Comparison of ENCODE assay signal across 2 cellular contexts in the genomic region with DNA sequence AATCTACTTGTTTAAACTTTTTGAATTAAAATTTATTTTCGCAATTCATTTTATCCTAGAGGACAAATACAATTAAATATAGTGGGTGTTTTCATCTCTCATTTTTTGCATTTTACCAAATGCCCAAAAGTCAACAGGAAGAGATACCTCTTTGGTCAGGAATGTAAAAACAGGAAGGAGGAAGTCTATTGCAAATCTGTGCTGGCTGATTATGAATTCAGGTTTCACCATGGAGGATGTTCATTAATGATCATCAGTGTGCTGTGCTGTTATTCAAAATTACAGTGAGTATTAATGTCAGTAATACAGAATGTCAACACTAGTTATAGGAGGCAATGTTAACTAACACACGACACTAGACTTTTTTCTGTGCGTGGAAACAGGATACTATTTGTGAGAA.
TF ChIP-seq lines count a peak whose summit lies in the region.

No MANE protein-coding gene starts in this region.

TF ChIP-seq in SK-N-SH, 30 proteins besides CTCF, POLR2A, EP300 and RAD21 (continued from another document):
- TF ChIP-seq REST (IDR thresholded peaks at IDR 0.05; ENCODE audit: low read depth, low read length) (no peak), JUND (IDR thresholded peaks at IDR 0.05) (no peak), IRF3 (IDR thresholded peaks at IDR 0.05; ENCODE audit: low read depth, low read length) (no peak), RCOR1 (IDR thresholded peaks at IDR 0.05; ENCODE audit: low read length) (no peak), MEF2A (IDR thresholded peaks at IDR 0.05; ENCODE audit: borderline replicate concordance, low read depth) (no peak), GABPA (IDR thresholded peaks at IDR 0.05; ENCODE audit: low read depth) (no peak), RFX5 (IDR thresholded peaks at IDR 0.05; ENCODE audit: low read length) (no peak), YY1 (IDR thresholded peaks at IDR 0.05; ENCODE audit: low read depth) (no peak), NRF1 (IDR thresholded peaks at IDR 0.05; ENCODE audit: low read depth, low read length) (no peak), FOXJ3 (CRISPR knock-in tag; IDR thresholded peaks at IDR 0.05) (no peak), SMC3 (IDR thresholded peaks at IDR 0.05; ENCODE audit: low read depth, low read length) (no peak), GATA2 (CRISPR knock-in tag; IDR thresholded peaks at IDR 0.05) (no peak)
- TF ChIP-seq, protein P1, sequence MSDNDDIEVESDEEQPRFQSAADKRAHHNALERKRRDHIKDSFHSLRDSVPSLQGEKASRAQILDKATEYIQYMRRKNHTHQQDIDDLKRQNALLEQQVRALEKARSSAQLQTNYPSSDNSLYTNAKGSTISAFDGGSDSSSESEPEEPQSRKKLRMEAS (IDR thresholded peaks at IDR 0.05; ENCODE audit: low read depth), result no peak
- TF ChIP-seq, protein P2, sequence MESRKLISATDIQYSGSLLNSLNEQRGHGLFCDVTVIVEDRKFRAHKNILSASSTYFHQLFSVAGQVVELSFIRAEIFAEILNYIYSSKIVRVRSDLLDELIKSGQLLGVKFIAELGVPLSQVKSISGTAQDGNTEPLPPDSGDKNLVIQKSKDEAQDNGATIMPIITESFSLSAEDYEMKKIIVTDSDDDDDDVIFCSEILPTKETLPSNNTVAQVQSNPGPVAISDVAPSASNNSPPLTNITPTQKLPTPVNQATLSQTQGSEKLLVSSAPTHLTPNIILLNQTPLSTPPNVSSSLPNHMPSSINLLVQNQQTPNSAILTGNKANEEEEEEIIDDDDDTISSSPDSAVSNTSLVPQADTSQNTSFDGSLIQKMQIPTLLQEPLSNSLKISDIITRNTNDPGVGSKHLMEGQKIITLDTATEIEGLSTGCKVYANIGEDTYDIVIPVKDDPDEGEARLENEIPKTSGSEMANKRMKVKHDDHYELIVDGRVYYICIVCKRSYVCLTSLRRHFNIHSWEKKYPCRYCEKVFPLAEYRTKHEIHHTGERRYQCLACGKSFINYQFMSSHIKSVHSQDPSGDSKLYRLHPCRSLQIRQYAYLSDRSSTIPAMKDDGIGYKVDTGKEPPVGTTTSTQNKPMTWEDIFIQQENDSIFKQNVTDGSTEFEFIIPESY (IDR thresholded peaks at IDR 0.05; ENCODE audit: borderline replicate concordance, low read depth), result no peak
- TF ChIP-seq, protein P3, sequence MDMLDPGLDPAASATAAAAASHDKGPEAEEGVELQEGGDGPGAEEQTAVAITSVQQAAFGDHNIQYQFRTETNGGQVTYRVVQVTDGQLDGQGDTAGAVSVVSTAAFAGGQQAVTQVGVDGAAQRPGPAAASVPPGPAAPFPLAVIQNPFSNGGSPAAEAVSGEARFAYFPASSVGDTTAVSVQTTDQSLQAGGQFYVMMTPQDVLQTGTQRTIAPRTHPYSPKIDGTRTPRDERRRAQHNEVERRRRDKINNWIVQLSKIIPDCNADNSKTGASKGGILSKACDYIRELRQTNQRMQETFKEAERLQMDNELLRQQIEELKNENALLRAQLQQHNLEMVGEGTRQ (IDR thresholded peaks at IDR 0.05; ENCODE audit: borderline replicate concordance, low read depth, low read length), result no peak

TF ChIP-seq in SK-N-SH treated with all-trans-retinoic acid at 6 μM for 48 hours, 23 proteins besides CTCF, POLR2A, EP300 and RAD21 (continued from another document):
- TF ChIP-seq, protein P4, sequence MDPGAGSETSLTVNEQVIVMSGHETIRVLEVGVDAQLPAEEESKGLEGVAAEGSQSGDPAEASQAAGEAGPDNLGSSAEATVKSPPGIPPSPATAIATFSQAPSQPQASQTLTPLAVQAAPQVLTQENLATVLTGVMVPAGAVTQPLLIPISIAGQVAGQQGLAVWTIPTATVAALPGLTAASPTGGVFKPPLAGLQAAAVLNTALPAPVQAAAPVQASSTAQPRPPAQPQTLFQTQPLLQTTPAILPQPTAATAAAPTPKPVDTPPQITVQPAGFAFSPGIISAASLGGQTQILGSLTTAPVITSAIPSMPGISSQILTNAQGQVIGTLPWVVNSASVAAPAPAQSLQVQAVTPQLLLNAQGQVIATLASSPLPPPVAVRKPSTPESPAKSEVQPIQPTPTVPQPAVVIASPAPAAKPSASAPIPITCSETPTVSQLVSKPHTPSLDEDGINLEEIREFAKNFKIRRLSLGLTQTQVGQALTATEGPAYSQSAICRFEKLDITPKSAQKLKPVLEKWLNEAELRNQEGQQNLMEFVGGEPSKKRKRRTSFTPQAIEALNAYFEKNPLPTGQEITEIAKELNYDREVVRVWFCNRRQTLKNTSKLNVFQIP (CRISPR knock-in tag; IDR thresholded peaks at IDR 0.05; ENCODE audit: borderline replicate concordance, low read depth), result no peak
- TF ChIP-seq ISL1 (CRISPR knock-in tag; IDR thresholded peaks at IDR 0.05), result no peak
- no peak for TF ChIP-seq ZFP3 (CRISPR knock-in tag; IDR thresholded peaks at IDR 0.05)
- no peak for TF ChIP-seq ESRRG (CRISPR knock-in tag; IDR thresholded peaks at IDR 0.05)
- TF ChIP-seq RARB (CRISPR knock-in tag; IDR thresholded peaks at IDR 0.05), result no peak
- TF ChIP-seq TCF4 (CRISPR knock-in tag; IDR thresholded peaks at IDR 0.05; ENCODE audit: borderline replicate concordance), result no peak
